9 cellular contexts compared by ENCODE assay signal in genomic region chr7:150631084-150631824, GRCh38. TPM values are rescaled to one million over a fixed set of nuclear protein-coding genes. Genes with fewer than 3 reads are reported as not detected.
DNase-seq lines count a peak whose midpoint lies in the region; ATAC-seq and TF ChIP-seq lines count a peak whose summit lies in the region.
"Had no signal": no experiment of that assay in that cellular context is flagged by ENCODE, and none has a peak within 500 bp of the region (broad histone marks: within the 10 kb centered on the region; RNA-seq: fewer than 3 reads in every experiment).

No MANE protein-coding gene starts in this region.

- peak; percentile 70 for DNase-seq in activated CD4-positive, alpha-beta memory T cell treated with anti-CD3 and anti-CD28 coated beads, Interleukin-2, amount 10 ng/mL, durations not matched to agents 7 days and 5 days
- DNase-seq in Right ventricle myocardium superior (peak; percentile 69), osteocyte (ENCODE audit: extremely low spot score, unreplicated experiment) (no peak), RKO (ENCODE audit: low spot score) (no peak), NCI-H82 treated with DMSO at 0.1 percent for 48 hours (lab: John Stamatoyannopoulos, UW; ENCODE audit: unreplicated experiment) (no peak), MM.1S (no peak)
- DNase-seq in stimulated activated CD8-positive, alpha-beta memory T cell treated with anti-CD3 and anti-CD28 coated beads, Interleukin-15, amount 100 ng/mL, for 48 hours (ENCODE audit: low read depth in 2 of 2) = peak; percentile 7 to 12

- no peak overlapping the region for H2AFZ ChIP-seq in MM.1S (ENCODE audit: low read length)

- no peaks in the 10 kb centered on the region for H3K9me3 ChIP-seq in MM.1S (replicated peaks; ENCODE audit: insufficient read depth, low read length)
- H3K9me3 ChIP-seq: SJSA1 had no signal

- H3K4me3 Mint-ChIP-seq in activated CD4-positive, alpha-beta memory T cell treated with anti-CD3 and anti-CD28 coated beads, Interleukin-2, amount 10 ng/mL, durations not matched to agents 7 days and 5 days = peak overlapping the region; percentile 98
- H3K4me3 Mint-ChIP-seq in osteocyte (ENCODE audit: unreplicated experiment) = no peak overlapping the region

- H3K4me1 Mint-ChIP-seq in activated CD4-positive, alpha-beta memory T cell treated with anti-CD3 and anti-CD28 coated beads, Interleukin-2, amount 10 ng/mL, durations not matched to agents 7 days and 5 days = peaks cover 78% of the 10 kb centered on the region
- H3K4me1 Mint-ChIP-seq in osteocyte (ENCODE audit: unreplicated experiment) = no peaks in the 10 kb centered on the region

- POLR2A ChIA-PET in activated CD4-positive, alpha-beta memory T cell treated with anti-CD3 and anti-CD28 coated beads, Interleukin-2, amount 10 ng/mL, durations not matched to agents 7 days and 5 days (lab: Charles Lee) = interaction anchor here (0.6 to 4.8 kb wide), 25 partner anchors 9 to 184 kb away, joined by 3 to 39 read pairs (median 6); partner anchors contain the start of genes GIMAP1, GIMAP2, GIMAP4 and GIMAP5

- TF ChIP-seq CTCF in osteocyte (IDR thresholded peaks at IDR 0.05) (no peak), MM.1S (IDR thresholded peaks at IDR 0.05; ENCODE audit: low read length) (no peak)

- H4K20me1 ChIP-seq in MM.1S (ENCODE audit: insufficient read depth, low read length) = no peaks in the 10 kb centered on the region

- H3K9ac ChIP-seq in MM.1S (ENCODE audit: low read length) = no peak overlapping the region

- H3K4me2 ChIP-seq in MM.1S (ENCODE audit: low read depth, low read length) = no peak overlapping the region

- no peaks in the 10 kb centered on the region for H3K27me3 Mint-ChIP-seq in activated CD4-positive, alpha-beta memory T cell treated with anti-CD3 and anti-CD28 coated beads, Interleukin-2, amount 10 ng/mL, durations not matched to agents 7 days and 5 days
- no peaks in the 10 kb centered on the region for H3K27me3 Mint-ChIP-seq in osteocyte (ENCODE audit: unreplicated experiment)

- no peaks in the 10 kb centered on the region for H3K9me2 ChIP-seq in MM.1S (replicated peaks; ENCODE audit: insufficient read depth, low read length)

- intact Hi-C loops in Right ventricle myocardium superior (cut with DNase I) = no loop called here

- ATAC-seq in GM19395 (IDR thresholded peaks at IDR 0.05; ENCODE audit: unreplicated experiment) (peak; percentile 52), Right ventricle myocardium superior (ENCODE audit: poor library complexity) (peak; percentile 43)

- no peaks in the 10 kb centered on the region for H3K36me3 ChIP-seq in MM.1S (replicated peaks; ENCODE audit: insufficient read depth, low read length)
- H3K36me3 ChIP-seq: SJSA1 had no signal

- H3K4me1 ChIP-seq in MM.1S (ENCODE audit: low read length) = no peaks in the 10 kb centered on the region
- H3K4me1 ChIP-seq: SJSA1 had no signal

- peak overlapping the region; percentile 89 for H3K27ac Mint-ChIP-seq in activated CD4-positive, alpha-beta memory T cell treated with anti-CD3 and anti-CD28 coated beads, Interleukin-2, amount 10 ng/mL, durations not matched to agents 7 days and 5 days
- no peak overlapping the region for H3K27ac Mint-ChIP-seq in osteocyte (ENCODE audit: unreplicated experiment)

- CTCF ChIA-PET in activated CD4-positive, alpha-beta memory T cell treated with anti-CD3 and anti-CD28 coated beads, Interleukin-2, amount 10 ng/mL, durations not matched to agents 7 days and 5 days (lab: Charles Lee) = interaction anchor here (1.1 to 1.7 kb wide), 6 partner anchors 63 to 225 kb away, joined by 3 to 16 read pairs (median 6); partner anchors contain the start of gene GIMAP4

- peaks cover 77% of the 10 kb centered on the region for H3K36me3 Mint-ChIP-seq in activated CD4-positive, alpha-beta memory T cell treated with anti-CD3 and anti-CD28 coated beads, Interleukin-2, amount 10 ng/mL, durations not matched to agents 7 days and 5 days (ENCODE audit: low read depth)
- peaks cover 2% of the 10 kb centered on the region for H3K36me3 Mint-ChIP-seq in osteocyte (ENCODE audit: unreplicated experiment)

- no peak overlapping the region for H3K27ac ChIP-seq in MM.1S (ENCODE audit: low read length)
- H3K27ac ChIP-seq: SJSA1 had no signal

- no peaks in the 10 kb centered on the region for H3K79me2 ChIP-seq in MM.1S (ENCODE audit: low read length)

- no peaks in the 10 kb centered on the region for H3F3A ChIP-seq in MM.1S (ENCODE audit: insufficient read depth, low read length)

- H3K27me3 ChIP-seq in MM.1S (replicated peaks; ENCODE audit: insufficient read depth, low read length) = no peaks in the 10 kb centered on the region
- H3K27me3 ChIP-seq: SJSA1 had no signal

- peaks cover 17% of the 10 kb centered on the region for H3K9me3 Mint-ChIP-seq in activated CD4-positive, alpha-beta memory T cell treated with anti-CD3 and anti-CD28 coated beads, Interleukin-2, amount 10 ng/mL, durations not matched to agents 7 days and 5 days
- peaks cover 34% of the 10 kb centered on the region for H3K9me3 Mint-ChIP-seq in osteocyte (ENCODE audit: unreplicated experiment)

- H3K4me3 ChIP-seq in MM.1S (ENCODE audit: low read length) = no peak overlapping the region
- H3K4me3 ChIP-seq: SJSA1 had no signal

RNA-seq across cellular contexts. Expression of gene GIMAP6, which starts 0.9 kb away (rescaled TPM):
- total RNA-seq in activated CD4-positive, alpha-beta memory T cell treated with anti-CD3 and anti-CD28 coated beads, Interleukin-2, amount 10 ng/mL, durations not matched to agents 7 days and 5 days = 10 to 100 TPM; 84.9 to 85.9 TPM
- 29.9 TPM for total RNA-seq in Right ventricle myocardium superior
- not detected in 2 replicates for total RNA-seq in osteocyte
- total RNA-seq: SJSA1 had no signal

RNA-seq across cellular contexts. Expression of gene GIMAP2, which starts 54.3 kb away (rescaled TPM):
- total RNA-seq in activated CD4-positive, alpha-beta memory T cell treated with anti-CD3 and anti-CD28 coated beads, Interleukin-2, amount 10 ng/mL, durations not matched to agents 7 days and 5 days = 100 to 1,000 TPM; 113 to 120 TPM
- total RNA-seq in Right ventricle myocardium superior (4.7 TPM), osteocyte (not detected in 2 replicates)

Comparison
In these comparisons a context has a peak if more than half of its experiments do, and no peak if none do; other contexts are left out.
1. DNase-seq: peak in activated CD4-positive, alpha-beta memory T cell treated with anti-CD3 and anti-CD28 coated beads, Interleukin-2, amount 10 ng/mL, durations not matched to agents 7 days and 5 days (single experiment), Right ventricle myocardium superior (single experiment) and stimulated activated CD8-positive, alpha-beta memory T cell treated with anti-CD3 and anti-CD28 coated beads, Interleukin-15, amount 100 ng/mL, for 48 hours (2 of 2); none in osteocyte (single experiment), RKO (single experiment), NCI-H82 treated with DMSO at 0.1 percent for 48 hours (single experiment) and MM.1S (single experiment).
2. RNA of gene GIMAP6, which starts 0.9 kb away (total RNA-seq): 84.9 to 85.9 TPM in activated CD4-positive, alpha-beta memory T cell treated with anti-CD3 and anti-CD28 coated beads, Interleukin-2, amount 10 ng/mL, durations not matched to agents 7 days and 5 days and 29.9 TPM in Right ventricle myocardium superior (single experiment); not detected in osteocyte; every median in the first group is over 10 times any median in the second.
3. RNA of gene GIMAP2, which starts 54.3 kb away (total RNA-seq): 113 to 120 TPM in activated CD4-positive, alpha-beta memory T cell treated with anti-CD3 and anti-CD28 coated beads, Interleukin-2, amount 10 ng/mL, durations not matched to agents 7 days and 5 days; 4.7 TPM in Right ventricle myocardium superior (single experiment) and not detected in osteocyte; every median in the first group is over 10 times any median in the second.